19 cellular contexts compared by ENCODE assay signal in genomic region chr1:192713921-192714320, GRCh38.
"Had no signal": no experiment of that assay in that cellular context is flagged by ENCODE, and none has a peak within 500 bp of the region (broad histone marks: within the 10 kb centered on the region; RNA-seq: fewer than 3 reads in every experiment).

No MANE protein-coding gene starts in this region.

- H3K9me3 ChIP-seq: adrenal gland, lower lobe of right lung had no signal

- DNase-seq: activated CD4-positive, alpha-beta T cell treated with anti-CD3 and anti-CD28 coated beads for 1 hour; activated gamma-delta T cell treated with Interleukin-2 at 50 U/mL for 16 hours; adrenal gland; caudate nucleus; dorsolateral prefrontal cortex; hypothalamus; islet precursor cell; left colon; lower lobe of right lung; midbrain; occipital lobe; retina; stimulated activated CD8-positive, alpha-beta memory T cell treated with anti-CD3 and anti-CD28 coated beads, Interleukin-4, amount 100 ng/mL, for 48 hours; stimulated activated naive CD4-positive, alpha-beta T cell; T1000; tibial artery had no signal

- H3K27ac ChIP-seq: adrenal gland, dorsolateral prefrontal cortex, epithelial cell of prostate, lower lobe of right lung, tibial artery, VCaP had no signal

- ATAC-seq: activated naive CD4-positive, alpha-beta T cell treated with anti-CD3 and anti-CD28 coated beads, Interleukin-2, amount 50 U/mL, for 72 hours; left colon; lower lobe of right lung had no signal

- H3K27me3 ChIP-seq: adrenal gland, dorsolateral prefrontal cortex, tibial artery had no signal

- H3K4me1 ChIP-seq: lower lobe of right lung had no signal

- H3K36me3 ChIP-seq: adrenal gland, lower lobe of right lung, tibial artery had no signal

- H3K4me3 ChIP-seq: adrenal gland, dorsolateral prefrontal cortex, lower lobe of right lung, tibial artery had no signal
